ENCODE assay signal across 11 cellular contexts in genomic region chr9:134210908-134211810, GRCh38. TPM values are rescaled to one million over a fixed set of nuclear protein-coding genes. Genes with fewer than 3 reads are reported as not detected.
DNase-seq lines count a peak whose midpoint lies in the region; ATAC-seq and TF ChIP-seq lines count a peak whose summit lies in the region.
"Had no signal": no experiment of that assay in that cellular context is flagged by ENCODE, and none has a peak within 500 bp of the region (broad histone marks: within the 10 kb centered on the region; RNA-seq: fewer than 3 reads in every experiment).

No MANE protein-coding gene starts in this region.

- DNase-seq in DMS79 (lab: John Stamatoyannopoulos, UW) = peak; percentile 54
- DNase-seq in body of pancreas = peak in 2 of 4 donors; percentile 40 to 53
- peak; percentile 58 for DNase-seq in left ventricle myocardium superior
- DNase-seq in psoas muscle = peak; percentile 50 to 75
- no peak for DNase-seq in activated effector memory CD4-positive, alpha-beta T cell treated with Interleukin-2 at 50 U/mL for 16 hours
- DNase-seq in COR-L47 (lab: John Stamatoyannopoulos, UW) = no peak
- no peak for DNase-seq in foreskin fibroblast
- DNase-seq: AML-193, amniotic stem cell, SHP77 treated with DMSO at 0.1 percent for 48 hours had no signal

- 58 to 63% methylated on average over 11 to 20 of the region's 22 CpGs for WGBS in body of pancreas, 2 donors
- 39 to 40% (median 39%) methylated on average over 17 to 22 of the region's 22 CpGs for WGBS in psoas muscle, 3 donors

- H3K9me3 ChIP-seq in body of pancreas = no peaks in the 10 kb centered on the region
- no peaks in the 10 kb centered on the region for H3K9me3 ChIP-seq in psoas muscle

- peak; percentile 59 for ATAC-seq in body of pancreas
- peak; percentile 58 for ATAC-seq in left ventricle myocardium superior
- peak; percentile 52 to 66 (median 61) for ATAC-seq in psoas muscle
- ATAC-seq in GM18519 (IDR thresholded peaks at IDR 0.05; ENCODE audit: low FRiP score, unreplicated experiment) = no peak

- H3K36me3 ChIP-seq in body of pancreas (replicated peaks in 1 of 2; ENCODE audit: insufficient read depth in 1 of 2, low read depth in 2 of 2) = no peaks in the 10 kb centered on the region
- H3K36me3 ChIP-seq in psoas muscle (ENCODE audit: insufficient read depth in 1 of 2, low read depth in 1 of 2) = no peaks in the 10 kb centered on the region

- TF ChIP-seq CTCF in body of pancreas (IDR thresholded peaks at IDR 0.05) (no peak), psoas muscle (IDR thresholded peaks at IDR 0.05) (no peak), foreskin fibroblast (IDR thresholded peaks at IDR 0.05; ENCODE audit: low read depth, low read length) (no peak)

- peaks cover 12% of the 10 kb centered on the region for H3K4me1 ChIP-seq in body of pancreas
- H3K4me1 ChIP-seq in psoas muscle = peaks cover 30% of the 10 kb centered on the region

- H3K27ac ChIP-seq in body of pancreas (peak overlapping the region in 3 of 4 donors; percentile 69 to 78 (median 74)), psoas muscle (peak overlapping the region; percentile 57)

- intact Hi-C loops in body of pancreas (cut with DNase I) = no loop called here
- intact Hi-C loops in left ventricle myocardium superior (cut with micrococcal nuclease) = no loop called here
- intact Hi-C loops in psoas muscle (cut with DNase I) = no loop called here

- TF ChIP-seq POLR2A in body of pancreas (IDR thresholded peaks at IDR 0.05) = no peak

- H3K27me3 ChIP-seq in body of pancreas = no peaks in the 10 kb centered on the region
- H3K27me3 ChIP-seq in psoas muscle (ENCODE audit: insufficient read depth in 3 of 3, low read length in 2 of 3) = no peaks in the 10 kb centered on the region

- H3K4me3 ChIP-seq in body of pancreas (no peak overlapping the region), psoas muscle (no peak overlapping the region), foreskin fibroblast (ENCODE audit: low read depth in 1 of 2, low read length in 2 of 2) (no peak overlapping the region)

RNA-seq across cellular contexts. Expression of gene RNU6ATAC, which starts 46.8 kb away (rescaled TPM):
- total RNA-seq in body of pancreas (not detected), left ventricle myocardium superior (94.3 TPM), psoas muscle (100 to 1,000 TPM in 2 of 4 donors, 10 to 100 TPM in 2; 13.1 to 120 (median 74.0) TPM)
- polyA plus RNA-seq in psoas muscle = not detected

Comparison
In these comparisons a context has a peak if more than half of its experiments do, and no peak if none do; other contexts are left out.
1. DNase-seq: peak in DMS79 (single experiment), left ventricle myocardium superior (single experiment) and psoas muscle (2 of 2); none in activated effector memory CD4-positive, alpha-beta T cell treated with Interleukin-2 at 50 U/mL for 16 hours (single experiment), COR-L47 (single experiment) and foreskin fibroblast (0 of 2).
2. RNA of gene RNU6ATAC, which starts 46.8 kb away (total RNA-seq): 13.1 to 120 TPM in psoas muscle and 94.3 TPM in left ventricle myocardium superior (single experiment); not detected in body of pancreas; every median in the first group is over 10 times any median in the second.